In genomic region chr4:93781198-93781597, GRCh38 we compare ENCODE assay signal across 25 cellular contexts. TPM values are rescaled to one million over a fixed set of nuclear protein-coding genes. Genes with fewer than 3 reads are reported as not detected.
"Had no signal": no experiment of that assay in that cellular context is flagged by ENCODE, and none has a peak within 500 bp of the region (broad histone marks: within the 10 kb centered on the region; RNA-seq: fewer than 3 reads in every experiment).

No MANE protein-coding gene starts in this region.

- H3K27ac ChIP-seq: stomach, suprapubic skin, testis, thoracic aorta, thyroid gland, tibial artery, tibial nerve, transverse colon, upper lobe of left lung, upper lobe of right lung, uterus, vagina had no signal

- H3K27me3 ChIP-seq: stomach, suprapubic skin, testis, thyroid gland, tibial artery, tibial nerve, transverse colon, upper lobe of left lung, upper lobe of right lung, uterus, vagina had no signal

- H3K4me3 ChIP-seq: stomach, suprapubic skin, testis, thoracic aorta, thyroid gland, tibial artery, tibial nerve, transverse colon, upper lobe of left lung, upper lobe of right lung, uterus, vagina had no signal

- DNase-seq: stimulated activated CD4-positive, alpha-beta T cell treated with anti-CD3 and anti-CD28 coated beads, Interleukin-2, amount 100 ng/mL, for 48 hours; stimulated activated CD4-positive, alpha-beta T cell treated with anti-CD3 and anti-CD28 coated beads, Interleukin-4, amount 100 ng/mL, for 1 hour; stimulated activated CD4-positive, alpha-beta T cell treated with anti-CD3 and anti-CD28 coated beads, Interleukin-4, amount 100 ng/mL, for 24 hours; stimulated activated CD4-positive, alpha-beta T cell treated with anti-CD3 and anti-CD28 coated beads, Interleukin-4, amount 100 ng/mL, for 4 hours; stimulated activated CD8-positive, alpha-beta memory T cell treated with anti-CD3 and anti-CD28 coated beads, Interleukin-4, amount 100 ng/mL, for 48 hours; stimulated activated naive B cell treated with anti-CD40 and anti-IgM and Interleukin-4, amounts not matched to agents 10 μg/mL and 1 μg/mL and 100 μg/mL, for 72 hours; stimulated activated naive CD4-positive, alpha-beta T cell; stimulated activated naive CD4-positive, alpha-beta T cell treated with Interleukin-2 at 50 U/mL for 16 hours; stimulated activated naive CD8-positive, alpha-beta T cell treated with anti-CD3 and anti-CD28 coated beads, Interleukin-15, amount 100 ng/mL, for 72 hours; stimulated activated naive CD8-positive, alpha-beta T cell treated with anti-CD3 and anti-CD28 coated beads, Interleukin-15, Interleukin-2, amounts not matched to agents 100 U/mL and 50 U/mL, for 24 hours; stomach; substantia nigra; testis; thyroid gland; tibial artery; transverse colon; trophoblast cell; upper lobe of right lung; uterus had no signal

- H3K9me3 ChIP-seq: stomach, suprapubic skin, testis, thoracic aorta, thyroid gland, tibial artery, tibial nerve, transverse colon, upper lobe of left lung, upper lobe of right lung, uterus, vagina had no signal

- H3K4me1 ChIP-seq: stomach, testis, thyroid gland, tibial artery, tibial nerve, transverse colon, upper lobe of left lung, upper lobe of right lung, uterus, vagina had no signal

- H3K36me3 ChIP-seq: stomach, suprapubic skin, thoracic aorta, thyroid gland, tibial artery, tibial nerve, transverse colon, upper lobe of left lung, upper lobe of right lung, uterus, vagina had no signal

RNA-seq across cellular contexts. Expression of gene ATOH1, which starts 47.4 kb away (rescaled TPM):
- polyA plus RNA-seq: stomach, urinary bladder had no signal
